In the genomic region with DNA sequence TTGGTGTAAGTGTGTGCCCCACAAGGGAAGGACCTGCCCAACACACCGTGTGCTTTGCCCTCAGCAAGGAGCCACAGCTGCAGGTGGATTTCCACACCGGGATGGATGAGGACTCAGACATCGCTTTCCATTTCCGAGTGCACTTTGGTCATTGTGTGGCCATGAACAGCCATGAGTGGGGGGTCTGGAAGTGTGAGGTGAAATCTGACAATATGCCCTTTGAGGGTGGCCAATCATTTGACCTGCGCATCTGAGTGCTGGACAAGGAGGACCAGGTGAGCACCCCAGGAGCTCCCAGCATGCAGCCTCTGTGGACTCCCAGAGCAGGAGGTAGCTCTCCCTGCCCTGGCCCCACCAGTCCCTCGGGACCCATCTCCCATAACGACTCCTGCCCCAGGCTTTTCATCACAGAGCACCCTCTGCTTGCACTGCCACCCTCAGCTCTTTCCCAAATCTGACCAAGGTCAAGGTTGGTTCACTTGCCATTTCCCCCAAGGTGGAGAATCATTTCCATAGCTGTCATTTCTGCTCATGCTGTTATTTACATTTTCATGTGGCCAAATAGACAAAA, we compare ENCODE assay signal across 1 cellular context.
TF ChIP-seq lines count a peak whose summit lies in the region.

No MANE protein-coding gene starts in this region.

TF ChIP-seq in WTC11, 78 proteins besides CTCF, POLR2A, EP300 and RAD21:
- TF ChIP-seq MLX (CRISPR knock-in tag; IDR thresholded peaks at IDR 0.05) = no peak
- TF ChIP-seq ZNF396 (CRISPR knock-in tag; IDR thresholded peaks at IDR 0.05; ENCODE audit: borderline replicate concordance) = no peak
- TF ChIP-seq, protein P1, sequence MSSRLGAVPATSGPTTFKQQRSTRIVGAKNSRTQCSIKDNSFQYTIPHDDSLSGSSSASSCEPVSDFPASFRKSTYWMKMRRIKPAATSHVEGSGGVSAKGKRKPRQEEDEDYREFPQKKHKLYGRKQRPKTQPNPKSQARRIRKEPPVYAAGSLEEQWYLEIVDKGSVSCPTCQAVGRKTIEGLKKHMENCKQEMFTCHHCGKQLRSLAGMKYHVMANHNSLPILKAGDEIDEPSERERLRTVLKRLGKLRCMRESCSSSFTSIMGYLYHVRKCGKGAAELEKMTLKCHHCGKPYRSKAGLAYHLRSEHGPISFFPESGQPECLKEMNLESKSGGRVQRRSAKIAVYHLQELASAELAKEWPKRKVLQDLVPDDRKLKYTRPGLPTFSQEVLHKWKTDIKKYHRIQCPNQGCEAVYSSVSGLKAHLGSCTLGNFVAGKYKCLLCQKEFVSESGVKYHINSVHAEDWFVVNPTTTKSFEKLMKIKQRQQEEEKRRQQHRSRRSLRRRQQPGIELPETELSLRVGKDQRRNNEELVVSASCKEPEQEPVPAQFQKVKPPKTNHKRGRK (CRISPR knock-in tag; IDR thresholded peaks at IDR 0.05; ENCODE audit: borderline replicate concordance) = no peak
- TF ChIP-seq, protein P2, sequence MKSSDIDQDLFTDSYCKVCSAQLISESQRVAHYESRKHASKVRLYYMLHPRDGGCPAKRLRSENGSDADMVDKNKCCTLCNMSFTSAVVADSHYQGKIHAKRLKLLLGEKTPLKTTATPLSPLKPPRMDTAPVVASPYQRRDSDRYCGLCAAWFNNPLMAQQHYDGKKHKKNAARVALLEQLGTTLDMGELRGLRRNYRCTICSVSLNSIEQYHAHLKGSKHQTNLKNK (CRISPR knock-in tag; IDR thresholded peaks at IDR 0.05) = no peak
- TF ChIP-seq NFYB (CRISPR knock-in tag; conservative IDR thresholded peaks at IDR 0.05; ENCODE audit: low read depth) = no peak
- TF ChIP-seq FOXP1 (CRISPR knock-in tag; IDR thresholded peaks at IDR 0.05; ENCODE audit: borderline replicate concordance) = no peak
- no peak for TF ChIP-seq TEAD1 (CRISPR knock-in tag; IDR thresholded peaks at IDR 0.05)
- no peak for TF ChIP-seq JAZF1 (CRISPR knock-in tag; IDR thresholded peaks at IDR 0.05)
- TF ChIP-seq SMAD3 (CRISPR knock-in tag; IDR thresholded peaks at IDR 0.05; ENCODE audit: borderline replicate concordance) = no peak
- TF ChIP-seq, protein P3, sequence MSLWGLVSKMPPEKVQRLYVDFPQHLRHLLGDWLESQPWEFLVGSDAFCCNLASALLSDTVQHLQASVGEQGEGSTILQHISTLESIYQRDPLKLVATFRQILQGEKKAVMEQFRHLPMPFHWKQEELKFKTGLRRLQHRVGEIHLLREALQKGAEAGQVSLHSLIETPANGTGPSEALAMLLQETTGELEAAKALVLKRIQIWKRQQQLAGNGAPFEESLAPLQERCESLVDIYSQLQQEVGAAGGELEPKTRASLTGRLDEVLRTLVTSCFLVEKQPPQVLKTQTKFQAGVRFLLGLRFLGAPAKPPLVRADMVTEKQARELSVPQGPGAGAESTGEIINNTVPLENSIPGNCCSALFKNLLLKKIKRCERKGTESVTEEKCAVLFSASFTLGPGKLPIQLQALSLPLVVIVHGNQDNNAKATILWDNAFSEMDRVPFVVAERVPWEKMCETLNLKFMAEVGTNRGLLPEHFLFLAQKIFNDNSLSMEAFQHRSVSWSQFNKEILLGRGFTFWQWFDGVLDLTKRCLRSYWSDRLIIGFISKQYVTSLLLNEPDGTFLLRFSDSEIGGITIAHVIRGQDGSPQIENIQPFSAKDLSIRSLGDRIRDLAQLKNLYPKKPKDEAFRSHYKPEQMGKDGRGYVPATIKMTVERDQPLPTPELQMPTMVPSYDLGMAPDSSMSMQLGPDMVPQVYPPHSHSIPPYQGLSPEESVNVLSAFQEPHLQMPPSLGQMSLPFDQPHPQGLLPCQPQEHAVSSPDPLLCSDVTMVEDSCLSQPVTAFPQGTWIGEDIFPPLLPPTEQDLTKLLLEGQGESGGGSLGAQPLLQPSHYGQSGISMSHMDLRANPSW (CRISPR knock-in tag; conservative IDR thresholded peaks at IDR 0.05; ENCODE audit: low read depth) = no peak
- TF ChIP-seq, protein P4, sequence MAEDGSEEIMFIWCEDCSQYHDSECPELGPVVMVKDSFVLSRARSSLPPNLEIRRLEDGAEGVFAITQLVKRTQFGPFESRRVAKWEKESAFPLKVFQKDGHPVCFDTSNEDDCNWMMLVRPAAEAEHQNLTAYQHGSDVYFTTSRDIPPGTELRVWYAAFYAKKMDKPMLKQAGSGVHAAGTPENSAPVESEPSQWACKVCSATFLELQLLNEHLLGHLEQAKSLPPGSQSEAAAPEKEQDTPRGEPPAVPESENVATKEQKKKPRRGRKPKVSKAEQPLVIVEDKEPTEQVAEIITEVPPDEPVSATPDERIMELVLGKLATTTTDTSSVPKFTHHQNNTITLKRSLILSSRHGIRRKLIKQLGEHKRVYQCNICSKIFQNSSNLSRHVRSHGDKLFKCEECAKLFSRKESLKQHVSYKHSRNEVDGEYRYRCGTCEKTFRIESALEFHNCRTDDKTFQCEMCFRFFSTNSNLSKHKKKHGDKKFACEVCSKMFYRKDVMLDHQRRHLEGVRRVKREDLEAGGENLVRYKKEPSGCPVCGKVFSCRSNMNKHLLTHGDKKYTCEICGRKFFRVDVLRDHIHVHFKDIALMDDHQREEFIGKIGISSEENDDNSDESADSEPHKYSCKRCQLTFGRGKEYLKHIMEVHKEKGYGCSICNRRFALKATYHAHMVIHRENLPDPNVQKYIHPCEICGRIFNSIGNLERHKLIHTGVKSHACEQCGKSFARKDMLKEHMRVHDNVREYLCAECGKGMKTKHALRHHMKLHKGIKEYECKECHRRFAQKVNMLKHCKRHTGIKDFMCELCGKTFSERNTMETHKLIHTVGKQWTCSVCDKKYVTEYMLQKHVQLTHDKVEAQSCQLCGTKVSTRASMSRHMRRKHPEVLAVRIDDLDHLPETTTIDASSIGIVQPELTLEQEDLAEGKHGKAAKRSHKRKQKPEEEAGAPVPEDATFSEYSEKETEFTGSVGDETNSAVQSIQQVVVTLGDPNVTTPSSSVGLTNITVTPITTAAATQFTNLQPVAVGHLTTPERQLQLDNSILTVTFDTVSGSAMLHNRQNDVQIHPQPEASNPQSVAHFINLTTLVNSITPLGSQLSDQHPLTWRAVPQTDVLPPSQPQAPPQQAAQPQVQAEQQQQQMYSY (CRISPR knock-in tag; IDR thresholded peaks at IDR 0.05) = no peak
- no peak for TF ChIP-seq ZNF219 (CRISPR knock-in tag; IDR thresholded peaks at IDR 0.05; ENCODE audit: borderline replicate concordance)
- no peak for TF ChIP-seq FOXJ3 (CRISPR knock-in tag; IDR thresholded peaks at IDR 0.05; ENCODE audit: borderline replicate concordance)
